Comparison of ENCODE assay signal across 15 cellular contexts in the genomic region with DNA sequence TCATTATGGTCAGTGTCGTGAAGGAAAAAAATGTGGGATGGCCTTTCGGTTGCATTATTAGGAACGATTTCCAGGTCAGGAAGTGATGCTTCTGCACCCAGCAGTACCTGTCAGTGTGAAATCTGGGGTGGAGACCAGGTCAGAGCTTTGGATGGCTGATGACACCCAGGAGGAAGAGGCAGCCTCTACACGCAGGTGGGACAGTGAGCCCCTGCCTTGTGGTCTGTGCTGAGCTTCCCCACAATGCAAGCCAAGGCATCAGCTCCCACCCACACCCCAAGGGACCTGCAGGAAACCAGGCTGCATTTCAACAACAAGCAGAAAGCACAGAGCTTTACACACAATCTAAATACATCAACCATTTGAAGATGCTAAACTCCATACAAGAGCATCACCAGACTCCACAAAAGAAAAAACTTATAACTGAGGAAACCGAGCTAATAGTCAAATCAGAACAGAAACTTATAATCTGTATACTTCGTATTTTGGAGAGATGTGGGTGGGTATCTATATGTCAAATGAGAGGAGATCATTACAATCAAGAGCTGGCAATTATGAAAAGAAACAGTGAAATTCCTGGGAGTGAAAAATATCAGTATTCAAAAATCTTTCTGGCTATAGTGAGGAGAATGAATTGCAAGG.
DNase-seq lines count a peak whose midpoint lies in the region; ATAC-seq, FAIRE-seq and TF ChIP-seq lines count a peak whose summit lies in the region.
"Had no signal": no experiment of that assay in that cellular context is flagged by ENCODE, and none has a peak within 500 bp of the region (broad histone marks: within the 10 kb centered on the region; RNA-seq: fewer than 3 reads in every experiment).

No MANE protein-coding gene starts in this region.

- FAIRE-seq in GM12892 (lab: Jason Lieb, UNC), result peak; percentile 73
- FAIRE-seq: H54, small intestine had no signal

- no peaks in the 10 kb centered on the region for H3K36me3 ChIP-seq in iPS-15b (ENCODE audit: control insufficient read depth, insufficient read depth, low read length)
- H3K36me3 ChIP-seq: BE2C, SJSA1, uterus had no signal

- ATAC-seq in GM21390 (IDR thresholded peaks at IDR 0.05; ENCODE audit: unreplicated experiment) (peak; percentile 31), HG03460 (IDR thresholded peaks at IDR 0.05; ENCODE audit: unreplicated experiment) (peak; percentile 41)

- DNase-seq in GM12892 (ENCODE audit: insufficient read length), result no peak
- no peak for DNase-seq in NCI-H69 (lab: John Stamatoyannopoulos, UW)
- DNase-seq in inferior parietal cortex (ENCODE audit: extremely low spot score), result no peak
- no peak for DNase-seq in 8988T
- DNase-seq: BE2C, DMS79, NCI-H1694, NCI-H446 treated with DMSO at 0.1 percent for 48 hours, small intestine, uterus had no signal

- H3K27me3 ChIP-seq in iPS-15b (ENCODE audit: control insufficient read depth, insufficient read depth, low read length), result no peaks in the 10 kb centered on the region
- H3K27me3 ChIP-seq: BE2C, SJSA1, uterus had no signal

- no peak overlapping the region for H3K4me3 ChIP-seq in iPS-15b (ENCODE audit: low read depth, low read length)
- H3K4me3 ChIP-seq: SJSA1, uterus had no signal

- no peak for TF ChIP-seq POLR2A in GM12892 (IDR thresholded peaks at IDR 0.05; ENCODE audit: low read depth, low read length)

- H3K9ac ChIP-seq in iPS-15b (ENCODE audit: low read depth, low read length), result peak overlapping the region; percentile 47

- no peaks in the 10 kb centered on the region for H3K9me3 ChIP-seq in iPS-15b (ENCODE audit: control insufficient read depth, insufficient read depth, low read length)
- H3K9me3 ChIP-seq: BE2C, SJSA1, uterus had no signal

- peaks cover 23% of the 10 kb centered on the region for H3K4me1 ChIP-seq in iPS-15b (ENCODE audit: control insufficient read depth, insufficient read depth, low read length)
- H3K4me1 ChIP-seq: BE2C, uterus had no signal
